15 cellular contexts compared by ENCODE assay signal in the genomic region with DNA sequence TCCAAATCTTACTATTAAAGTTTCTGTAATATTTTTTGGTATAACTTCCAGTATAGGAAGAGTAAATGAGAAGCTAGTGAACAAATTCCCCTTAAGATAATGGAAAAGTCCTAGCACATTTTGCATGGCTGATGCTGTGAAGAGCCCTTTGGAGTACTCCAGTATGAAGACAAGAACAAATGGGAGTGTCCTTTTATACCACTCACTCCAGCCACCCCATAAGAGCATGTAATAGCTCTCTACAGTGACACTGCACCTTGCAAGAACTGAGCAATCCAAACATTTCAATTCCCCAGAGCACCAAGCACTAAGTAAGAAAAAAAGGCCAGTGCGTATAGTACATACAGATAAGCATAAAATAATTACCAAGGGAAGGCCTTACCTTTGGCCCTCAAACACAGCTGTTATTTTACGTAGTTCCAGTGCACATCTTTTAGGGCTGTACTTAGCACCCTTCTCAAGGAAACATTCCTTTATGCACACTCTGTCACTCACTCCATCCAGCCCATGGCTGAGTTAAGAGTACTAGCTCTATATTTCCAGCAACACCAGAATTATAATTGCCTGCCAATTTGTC.
"Had no signal": no experiment of that assay in that cellular context is flagged by ENCODE, and none has a peak within 500 bp of the region (broad histone marks: within the 10 kb centered on the region; RNA-seq: fewer than 3 reads in every experiment).

No MANE protein-coding gene starts in this region.

- H3K4me3 ChIP-seq: coronary artery, sigmoid colon, spleen had no signal

- H3K9me3 ChIP-seq: sigmoid colon, spleen had no signal

- H3K27ac ChIP-seq: coronary artery, sigmoid colon, spleen had no signal

- H3K27me3 ChIP-seq: sigmoid colon, spleen had no signal

- ATAC-seq: activated CD8-positive, alpha-beta T cell treated with anti-CD3 and anti-CD28 coated beads, Interleukin-2, amount 10 ng/mL, durations not matched to agents 7 days and 5 days; activated naive CD8-positive, alpha-beta T cell treated with anti-CD3 and anti-CD28 coated beads, Interleukin-2, amount 50 U/mL, for 24 hours; left lobe of liver; stimulated activated naive B cell treated with anti-CD40 and anti-IgM and Interleukin-4, amounts not matched to agents 10 μg/mL and 1 μg/mL and 100 μg/mL, for 72 hours had no signal

- H3K36me3 ChIP-seq: sigmoid colon, spleen had no signal

- DNase-seq: activated CD4-positive, alpha-beta T cell treated with anti-CD3 and anti-CD28 coated beads, Interleukin-2, amount 10 ng/mL, durations not matched to agents 24 days and 14 days; activated CD8-positive, alpha-beta T cell treated with anti-CD3 and anti-CD28 coated beads, Interleukin-2, amount 10 ng/mL, durations not matched to agents 7 days and 5 days; activated naive CD4-positive, alpha-beta T cell treated with anti-CD3 and anti-CD28 coated beads, Interleukin-2, amount 10 ng/mL, durations not matched to agents 7 days and 5 days; activated naive CD8-positive, alpha-beta T cell treated with anti-CD3 and anti-CD28 coated beads, Interleukin-2, amount 50 U/mL, for 24 hours; activated T-cell treated with anti-CD3 and anti-CD28 coated beads, Interleukin-2, amount 50 U/mL, for 24 hours; anterior cingulate cortex; head of caudate nucleus; occipital lobe; posterior cingulate gyrus; sigmoid colon; spleen; stimulated activated naive B cell treated with anti-CD40 and anti-IgM and Interleukin-4, amounts not matched to agents 10 μg/mL and 1 μg/mL and 100 μg/mL, for 72 hours; T-helper 9 cell had no signal
